ENCODE assay signal across 14 cellular contexts in genomic region chr22:44597616-44598015, GRCh38.
DNase-seq lines count a peak whose midpoint lies in the region; ATAC-seq, FAIRE-seq and TF ChIP-seq lines count a peak whose summit lies in the region.
"Had no signal": no experiment of that assay in that cellular context is flagged by ENCODE, and none has a peak within 500 bp of the region (broad histone marks: within the 10 kb centered on the region; RNA-seq: fewer than 3 reads in every experiment).

No MANE protein-coding gene starts in this region.

- peaks cover 16% of the 10 kb centered on the region for H3K4me1 Mint-ChIP-seq in WTC11

- H3K79me2 ChIP-seq in SK-N-SH (ENCODE audit: insufficient read depth): no peaks in the 10 kb centered on the region
- H3K79me2 ChIP-seq in OCI-LY7 (ENCODE audit: insufficient read depth, low read depth, low read length): no peaks in the 10 kb centered on the region

- H3K27me3 Mint-ChIP-seq in WTC11 (ENCODE audit: low read depth): peaks cover 2% of the 10 kb centered on the region

- POLR2A ChIA-PET in SK-N-SH (lab: Yijun Ruan, JAX): no interaction called here
- POLR2A ChIA-PET in WTC11 (lab: Charles Lee): no interaction called here
- POLR2A ChIA-PET in OCI-LY7 (lab: Charles Lee): no interaction called here

- H2AFZ ChIP-seq in SK-N-SH (ENCODE audit: low read depth): no peak overlapping the region
- no peak overlapping the region for H2AFZ ChIP-seq in OCI-LY7 (ENCODE audit: low read length)

- H3K27ac ChIP-seq in SK-N-SH (ENCODE audit: low read depth in 2 of 2, low read length in 1 of 2): no peak overlapping the region
- H3K27ac ChIP-seq in pancreas: no peak overlapping the region
- H3K27ac ChIP-seq in esophagus squamous epithelium: no peak overlapping the region
- no peak overlapping the region for H3K27ac ChIP-seq in OCI-LY7 (ENCODE audit: low read depth, low read length, poor library complexity, severe bottlenecking)
- H3K27ac ChIP-seq: upper lobe of left lung had no signal

- H3K36me3 ChIP-seq in SK-N-SH (replicated peaks in 1 of 2; ENCODE audit: control insufficient read depth in 1 of 2, insufficient read depth in 2 of 2, low read length in 1 of 2) (no peaks in the 10 kb centered on the region), pancreas (no peaks in the 10 kb centered on the region), esophagus squamous epithelium (no peaks in the 10 kb centered on the region), OCI-LY7 (ENCODE audit: insufficient read depth, low read length) (no peaks in the 10 kb centered on the region)
- H3K36me3 ChIP-seq: upper lobe of left lung had no signal

- BruUV-seq in OCI-LY7 (replicated peaks; lab: Mats Ljungman, UMichigan): no TSS peak

- no peak for TF ChIP-seq RAD21 in SK-N-SH (IDR thresholded peaks at IDR 0.05; ENCODE audit: low read length)

- no peaks in the 10 kb centered on the region for H3K27me3 ChIP-seq in SK-N-SH (ENCODE audit: insufficient read depth)
- H3K27me3 ChIP-seq in pancreas: no peaks in the 10 kb centered on the region
- H3K27me3 ChIP-seq in esophagus squamous epithelium: peaks cover 0 to 72% (median 0%) of the 10 kb centered on the region in 4 donors
- H3K27me3 ChIP-seq: upper lobe of left lung had no signal

- 37% methylated on average over 10 of the region's 15 CpGs for WGBS in SK-N-SH (ENCODE audit: low lambda C conversion rate)
- 29 to 32% methylated on average over 15 of the region's 15 CpGs for WGBS in pancreas, 2 donors
- WGBS in esophagus squamous epithelium, 2 donors: 69 to 80% methylated on average over 1 to 13 of the region's 15 CpGs

- H3K36me3 Mint-ChIP-seq in WTC11: no peaks in the 10 kb centered on the region
- H3K36me3 Mint-ChIP-seq: IgD-negative memory B cell had no signal

- H3K9me3 ChIP-seq in SK-N-SH: no peaks in the 10 kb centered on the region
- H3K9me3 ChIP-seq in pancreas: no peaks in the 10 kb centered on the region
- H3K9me3 ChIP-seq in esophagus squamous epithelium: no peaks in the 10 kb centered on the region
- no peaks in the 10 kb centered on the region for H3K9me3 ChIP-seq in OCI-LY7 (ENCODE audit: low read length)
- H3K9me3 ChIP-seq: upper lobe of left lung had no signal

- FAIRE-seq in pancreas (lab: Jason Lieb, UNC): no peak

- H3K9me3 Mint-ChIP-seq in WTC11: no peaks in the 10 kb centered on the region

- H3K9me2 ChIP-seq in SK-N-SH (no peaks in the 10 kb centered on the region), OCI-LY7 (ENCODE audit: insufficient read depth, low read length) (no peaks in the 10 kb centered on the region)

- H4K20me1 ChIP-seq in SK-N-SH (ENCODE audit: insufficient read depth) (no peaks in the 10 kb centered on the region), OCI-LY7 (ENCODE audit: insufficient read depth, low read length) (no peaks in the 10 kb centered on the region)

- H3K4me1 ChIP-seq in SK-N-SH (ENCODE audit: control insufficient read depth in 1 of 2, insufficient read depth in 2 of 2, low read depth in 1 of 2, low read length in 1 of 2) (peaks cover 0 to 12% of the 10 kb centered on the region in 2 experiments; a peak in 1 of 4 replicates), pancreas (no peaks in the 10 kb centered on the region), esophagus squamous epithelium (no peaks in the 10 kb centered on the region), OCI-LY7 (ENCODE audit: insufficient read depth, low read length, poor library complexity, severe bottlenecking) (no peaks in the 10 kb centered on the region)

- no peak overlapping the region for H3K9ac ChIP-seq in SK-N-SH

- TF ChIP-seq CTCF in SK-N-SH (IDR thresholded peaks at IDR 0.05) (no peak), pancreas (IDR thresholded peaks at IDR 0.05) (no peak), esophagus squamous epithelium (IDR thresholded peaks at IDR 0.05) (no peak), WTC11 (IDR thresholded peaks at IDR 0.05) (no peak), OCI-LY7 (conservative IDR thresholded peaks at IDR 0.05; ENCODE audit: low read length) (no peak)

- CTCF ChIA-PET in SK-N-SH (lab: Yijun Ruan, JAX) (interaction anchor here (1.1 to 2.1 kb wide), 2 partner anchors 28 kb away, joined by 5 read pairs; no protein-coding TSS in a partner anchor), WTC11 (lab: Charles Lee) (no interaction called here), OCI-LY7 (lab: Charles Lee; ENCODE audit: unreplicated experiment) (no interaction called here)

- peak; percentile 57 for DNase-seq in DMS79 treated with DMSO at 0.1 percent for 48 hours (lab: John Stamatoyannopoulos, UW)
- peak; percentile 77 for DNase-seq in NCI-H187 treated with DMSO at 0.1 percent for 48 hours (lab: John Stamatoyannopoulos, UW)
- peak; percentile 87 for DNase-seq in SK-N-SH
- peak in 1 of 6 donors; percentile 30 for DNase-seq in pancreas
- DNase-seq in esophagus squamous epithelium (lab: John Stamatoyannopoulos, UW): no peak
- no peak for DNase-seq in WTC11 (ENCODE audit: low spot score)
- no peak for DNase-seq in OCI-LY7 (ENCODE audit: low spot score)
- DNase-seq: activated CD8-positive, alpha-beta memory T cell treated with anti-CD3 and anti-CD28 coated beads, Interleukin-2, amount 50 U/mL, for 48 hours; effector CD4-positive, alpha-beta T cell; PC-3; right cardiac atrium; upper lobe of left lung had no signal

- ATAC-seq in pancreas (peak in 3 of 4 donors; percentile 34 to 79 (median 70)), HG02981 (IDR thresholded peaks at IDR 0.05; ENCODE audit: unreplicated experiment) (no peak), WTC11 (no peak)
- ATAC-seq: PC-3 had no signal

- no peak for TF ChIP-seq EP300 in SK-N-SH (IDR thresholded peaks at IDR 0.05; ENCODE audit: borderline replicate concordance in 1 of 2, low read depth in 1 of 2, low read length in 1 of 2)

- TF ChIP-seq POLR2A in esophagus squamous epithelium (IDR thresholded peaks at IDR 0.05): no peak

- no peak overlapping the region for H3K4me2 ChIP-seq in SK-N-SH
- H3K4me2 ChIP-seq in OCI-LY7 (ENCODE audit: low read length): no peak overlapping the region

- intact Hi-C loops in pancreas (cut with DNase I) (no loop called here), esophagus squamous epithelium (cut with DNase I) (no loop called here), OCI-LY7 (cut with micrococcal nuclease; ENCODE audit: unreplicated experiment) (no loop called here)

- no peak overlapping the region for H3K27ac Mint-ChIP-seq in WTC11
- H3K27ac Mint-ChIP-seq: IgD-negative memory B cell had no signal

- no peak overlapping the region for H3K4me3 Mint-ChIP-seq in WTC11
- H3K4me3 Mint-ChIP-seq: IgD-negative memory B cell had no signal

- H3K4me3 ChIP-seq in SK-N-SH (ENCODE audit: low read depth in 2 of 2, low read length in 1 of 2) (no peak overlapping the region), pancreas (no peak overlapping the region), esophagus squamous epithelium (no peak overlapping the region), OCI-LY7 (ENCODE audit: low read depth, low read length, poor library complexity, severe bottlenecking) (no peak overlapping the region)
- H3K4me3 ChIP-seq: upper lobe of left lung had no signal

- H3F3A ChIP-seq in SK-N-SH (replicated peaks; ENCODE audit: insufficient read depth): no peaks in the 10 kb centered on the region

TF ChIP-seq in SK-N-SH, 30 proteins besides CTCF, POLR2A, EP300 and RAD21 (continues in another document):
- TF ChIP-seq MXI1 (IDR thresholded peaks at IDR 0.05; ENCODE audit: low read depth, low read length): peak; percentile 12; the same call in 1 of the 2 replicates
- peak; percentile 61 for TF ChIP-seq FOXJ3 (CRISPR knock-in tag; IDR thresholded peaks at IDR 0.05)

TF ChIP-seq in WTC11, 78 proteins besides CTCF, POLR2A, EP300 and RAD21 (continues in another document):
- TF ChIP-seq FOXP1 (CRISPR knock-in tag; IDR thresholded peaks at IDR 0.05; ENCODE audit: borderline replicate concordance) (no peak), ZNF232 (CRISPR knock-in tag; IDR thresholded peaks at IDR 0.05) (no peak), EMX1 (CRISPR knock-in tag; IDR thresholded peaks at IDR 0.05) (no peak), ZNF263 (CRISPR knock-in tag; IDR thresholded peaks at IDR 0.05; ENCODE audit: low read depth) (no peak)
- TF ChIP-seq, protein P1, sequence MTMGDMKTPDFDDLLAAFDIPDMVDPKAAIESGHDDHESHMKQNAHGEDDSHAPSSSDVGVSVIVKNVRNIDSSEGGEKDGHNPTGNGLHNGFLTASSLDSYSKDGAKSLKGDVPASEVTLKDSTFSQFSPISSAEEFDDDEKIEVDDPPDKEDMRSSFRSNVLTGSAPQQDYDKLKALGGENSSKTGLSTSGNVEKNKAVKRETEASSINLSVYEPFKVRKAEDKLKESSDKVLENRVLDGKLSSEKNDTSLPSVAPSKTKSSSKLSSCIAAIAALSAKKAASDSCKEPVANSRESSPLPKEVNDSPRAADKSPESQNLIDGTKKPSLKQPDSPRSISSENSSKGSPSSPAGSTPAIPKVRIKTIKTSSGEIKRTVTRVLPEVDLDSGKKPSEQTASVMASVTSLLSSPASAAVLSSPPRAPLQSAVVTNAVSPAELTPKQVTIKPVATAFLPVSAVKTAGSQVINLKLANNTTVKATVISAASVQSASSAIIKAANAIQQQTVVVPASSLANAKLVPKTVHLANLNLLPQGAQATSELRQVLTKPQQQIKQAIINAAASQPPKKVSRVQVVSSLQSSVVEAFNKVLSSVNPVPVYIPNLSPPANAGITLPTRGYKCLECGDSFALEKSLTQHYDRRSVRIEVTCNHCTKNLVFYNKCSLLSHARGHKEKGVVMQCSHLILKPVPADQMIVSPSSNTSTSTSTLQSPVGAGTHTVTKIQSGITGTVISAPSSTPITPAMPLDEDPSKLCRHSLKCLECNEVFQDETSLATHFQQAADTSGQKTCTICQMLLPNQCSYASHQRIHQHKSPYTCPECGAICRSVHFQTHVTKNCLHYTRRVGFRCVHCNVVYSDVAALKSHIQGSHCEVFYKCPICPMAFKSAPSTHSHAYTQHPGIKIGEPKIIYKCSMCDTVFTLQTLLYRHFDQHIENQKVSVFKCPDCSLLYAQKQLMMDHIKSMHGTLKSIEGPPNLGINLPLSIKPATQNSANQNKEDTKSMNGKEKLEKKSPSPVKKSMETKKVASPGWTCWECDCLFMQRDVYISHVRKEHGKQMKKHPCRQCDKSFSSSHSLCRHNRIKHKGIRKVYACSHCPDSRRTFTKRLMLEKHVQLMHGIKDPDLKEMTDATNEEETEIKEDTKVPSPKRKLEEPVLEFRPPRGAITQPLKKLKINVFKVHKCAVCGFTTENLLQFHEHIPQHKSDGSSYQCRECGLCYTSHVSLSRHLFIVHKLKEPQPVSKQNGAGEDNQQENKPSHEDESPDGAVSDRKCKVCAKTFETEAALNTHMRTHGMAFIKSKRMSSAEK (CRISPR knock-in tag; IDR thresholded peaks at IDR 0.05; ENCODE audit: borderline replicate concordance): no peak
- TF ChIP-seq, protein P2, sequence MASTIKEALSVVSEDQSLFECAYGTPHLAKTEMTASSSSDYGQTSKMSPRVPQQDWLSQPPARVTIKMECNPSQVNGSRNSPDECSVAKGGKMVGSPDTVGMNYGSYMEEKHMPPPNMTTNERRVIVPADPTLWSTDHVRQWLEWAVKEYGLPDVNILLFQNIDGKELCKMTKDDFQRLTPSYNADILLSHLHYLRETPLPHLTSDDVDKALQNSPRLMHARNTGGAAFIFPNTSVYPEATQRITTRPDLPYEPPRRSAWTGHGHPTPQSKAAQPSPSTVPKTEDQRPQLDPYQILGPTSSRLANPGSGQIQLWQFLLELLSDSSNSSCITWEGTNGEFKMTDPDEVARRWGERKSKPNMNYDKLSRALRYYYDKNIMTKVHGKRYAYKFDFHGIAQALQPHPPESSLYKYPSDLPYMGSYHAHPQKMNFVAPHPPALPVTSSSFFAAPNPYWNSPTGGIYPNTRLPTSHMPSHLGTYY (CRISPR knock-in tag; IDR thresholded peaks at IDR 0.05): no peak

Comparison
In these comparisons a context has a peak if more than half of its experiments do, and no peak if none do; other contexts are left out.
1. DNase-seq: peak in DMS79 treated with DMSO at 0.1 percent for 48 hours (single experiment), NCI-H187 treated with DMSO at 0.1 percent for 48 hours (single experiment) and SK-N-SH (single experiment); none in esophagus squamous epithelium (single experiment), WTC11 (single experiment) and OCI-LY7 (single experiment).
2. ATAC-seq: peak in pancreas (3 of 4); none in HG02981 (single experiment) and WTC11 (single experiment).